Comparison of ENCODE assay signal across 7 cellular contexts in the genomic region with DNA sequence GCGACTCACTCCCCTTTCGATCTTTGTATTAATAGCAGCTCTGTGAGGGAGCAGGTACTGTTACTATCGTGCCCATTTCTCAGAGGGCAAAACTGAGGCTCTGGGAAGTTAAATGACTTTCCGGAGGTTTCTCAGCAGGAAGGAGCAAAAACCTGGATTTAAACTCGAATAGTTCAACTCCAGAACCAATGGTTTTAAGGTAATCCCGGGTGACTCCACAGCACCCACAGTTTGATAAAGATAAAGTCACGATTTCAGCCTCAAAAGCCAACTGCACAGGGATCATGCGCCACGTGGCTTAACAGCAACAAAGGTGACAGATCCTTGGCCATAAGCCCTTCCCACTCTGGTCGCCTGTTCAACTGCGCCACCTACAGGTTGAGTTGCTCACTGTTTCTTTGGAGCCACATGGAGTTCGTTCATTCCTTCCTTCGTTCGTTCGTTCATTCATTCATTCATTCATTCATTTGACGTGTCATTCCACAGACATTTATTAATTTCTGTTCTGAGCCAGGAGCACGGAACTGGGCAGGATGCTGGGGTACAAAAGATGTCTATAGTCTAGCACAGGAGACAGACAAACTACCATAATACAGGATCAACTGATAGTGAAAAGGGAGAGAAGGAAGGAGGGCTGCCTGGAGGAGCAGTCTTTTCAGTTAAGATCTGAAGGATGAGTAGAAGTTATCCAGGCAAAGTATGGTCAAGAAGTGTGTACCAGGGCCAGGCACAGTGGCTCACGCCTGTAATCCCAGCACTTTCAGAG.
DNase-seq lines count a peak whose midpoint lies in the region; ATAC-seq and TF ChIP-seq lines count a peak whose summit lies in the region.

No MANE protein-coding gene starts in this region.

- ATAC-seq in left colon (peak; percentile 83), GM18505 (IDR thresholded peaks at IDR 0.05; ENCODE audit: unreplicated experiment) (no peak)

- intact Hi-C loops in left colon (cut with DNase I, micrococcal nuclease), result loop anchor here in 1 of 2 donors (10.0 kb wide), 1 partner anchor 274 kb away; no protein-coding TSS in a partner anchor

- H3K4me1 Mint-ChIP-seq in T-helper 2 cell treated with Interferon-gamma antibody and Interleukin-4, amounts not matched to agents 5 μg/mL and 100 μg/mL, for 36 hours (ENCODE audit: low read depth), result peaks cover 4% of the 10 kb centered on the region

- H3K27me3 Mint-ChIP-seq in T-helper 2 cell treated with Interferon-gamma antibody and Interleukin-4, amounts not matched to agents 5 μg/mL and 100 μg/mL, for 36 hours (ENCODE audit: low read depth), result peaks cover 39% of the 10 kb centered on the region

- no peak overlapping the region for H3K27ac ChIP-seq in caudate nucleus (ENCODE audit: low read depth, low read length)

- DNase-seq in GM04503 (ENCODE audit: low read depth) (peak; percentile 14), LHCN-M2 (ENCODE audit: low read depth) (peak; percentile 64), caudate nucleus (lab: John Stamatoyannopoulos, UW) (peak in 31 of 61 donors; percentile 2 to 51 (median 14)), left colon (peak; percentile 54 to 72)
- DNase-seq in T-helper 2 cell treated with Interferon-gamma antibody and Interleukin-4, amounts not matched to agents 5 μg/mL and 100 μg/mL, for 36 hours (ENCODE audit: low spot score), result peak; percentile 51
- DNase-seq in stimulated activated CD4-positive, alpha-beta T cell treated with anti-CD3 and anti-CD28 coated beads, Interleukin-2, amount 100 ng/mL, for 48 hours, result peak; percentile 67 to 68

- no peaks in the 10 kb centered on the region for H3K36me3 Mint-ChIP-seq in T-helper 2 cell treated with Interferon-gamma antibody and Interleukin-4, amounts not matched to agents 5 μg/mL and 100 μg/mL, for 36 hours (ENCODE audit: low read depth)

- no peaks in the 10 kb centered on the region for H3K9me3 Mint-ChIP-seq in T-helper 2 cell treated with Interferon-gamma antibody and Interleukin-4, amounts not matched to agents 5 μg/mL and 100 μg/mL, for 36 hours

- H3K27ac Mint-ChIP-seq in T-helper 2 cell treated with Interferon-gamma antibody and Interleukin-4, amounts not matched to agents 5 μg/mL and 100 μg/mL, for 36 hours, result no peak overlapping the region

- TF ChIP-seq POLR2A in GM18505 (IDR thresholded peaks at IDR 0.05; ENCODE audit: borderline replicate concordance, extremely low read depth, insufficient read depth, insufficient read length), result no peak

- H3K4me3 Mint-ChIP-seq in T-helper 2 cell treated with Interferon-gamma antibody and Interleukin-4, amounts not matched to agents 5 μg/mL and 100 μg/mL, for 36 hours, result peak overlapping the region; percentile 30

Comparison
In these comparisons a context has a peak if more than half of its experiments do, and no peak if none do; other contexts are left out.
1. DNase-seq: peak in every context shown above with its lines; median percentile 68 in stimulated activated CD4-positive, alpha-beta T cell treated with anti-CD3 and anti-CD28 coated beads, Interleukin-2, amount 100 ng/mL, for 48 hours; 64 in LHCN-M2; 63 in left colon; 51 in T-helper 2 cell treated with Interferon-gamma antibody and Interleukin-4, amounts not matched to agents 5 μg/mL and 100 μg/mL, for 36 hours; 14 in GM04503; 14 in caudate nucleus.